8 cellular contexts compared by ENCODE assay signal in genomic region chr15:78149068-78149804, GRCh38. TPM values are rescaled to one million over a fixed set of nuclear protein-coding genes. Genes with fewer than 3 reads are reported as not detected.
DNase-seq lines count a peak whose midpoint lies in the region; ATAC-seq, FAIRE-seq and TF ChIP-seq lines count a peak whose summit lies in the region.

TSS of gene IDH3A (plus strand) at chr15:78149362. CDS start at chr15:78149404, 42 bp downstream.

- no peaks in the 10 kb centered on the region for H3K27me3 Mint-ChIP-seq in activated T-helper 2 cell treated with anti-CD3 and anti-CD28 coated beads, Interferon-gamma antibody, Interleukin-2, Interleukin-4, amounts not matched to agents 10 μg/mL and 5 μg/mL and 100 μg/mL, durations not matched to agents 14 hours and 24 hours and 36 hours (ENCODE audit: low read depth)
- no peaks in the 10 kb centered on the region for H3K27me3 Mint-ChIP-seq in natural killer cell (ENCODE audit: low read depth in 2 of 2)

- ATAC-seq in RWPE2 (ENCODE audit: low read depth), result peak; percentile 84
- ATAC-seq in natural killer cell, result peak; percentile 98 to 100 (median 98)

- TF ChIP-seq CTCF in Loucy (conservative IDR thresholded peaks at IDR 0.05; ENCODE audit: low read length), result no peak
- no peak for TF ChIP-seq CTCF in RWPE2 (IDR thresholded peaks at IDR 0.05; ENCODE audit: poor library complexity, severe bottlenecking)
- no peak for TF ChIP-seq CTCF in fibroblast of mammary gland (conservative IDR thresholded peaks at IDR 0.05; ENCODE audit: control insufficient read depth, insufficient read depth, low read depth, low read length)
- no peak for TF ChIP-seq CTCF in natural killer cell (IDR thresholded peaks at IDR 0.05)

- H2AFZ ChIP-seq in Loucy (ENCODE audit: low read length), result peak within 1 kb of the TSS; percentile 66

- H3K4me3 Mint-ChIP-seq in activated T-helper 2 cell treated with anti-CD3 and anti-CD28 coated beads, Interferon-gamma antibody, Interleukin-2, Interleukin-4, amounts not matched to agents 10 μg/mL and 5 μg/mL and 100 μg/mL, durations not matched to agents 14 hours and 24 hours and 36 hours (ENCODE audit: low read depth), result peak within 1 kb of the TSS; percentile 93
- H3K4me3 Mint-ChIP-seq in natural killer cell, result peak within 1 kb of the TSS; percentile 94

- H3K79me2 ChIP-seq in Loucy (ENCODE audit: insufficient read depth, low read length), result peaks cover 49% of the 10 kb centered on the region

- peaks cover 20% of the 10 kb centered on the region for H3K36me3 Mint-ChIP-seq in activated T-helper 2 cell treated with anti-CD3 and anti-CD28 coated beads, Interferon-gamma antibody, Interleukin-2, Interleukin-4, amounts not matched to agents 10 μg/mL and 5 μg/mL and 100 μg/mL, durations not matched to agents 14 hours and 24 hours and 36 hours (ENCODE audit: low read depth)
- H3K36me3 Mint-ChIP-seq in natural killer cell, result no peaks in the 10 kb centered on the region

- H3K9ac ChIP-seq in Loucy (ENCODE audit: low read depth, low read length, poor library complexity, severe bottlenecking), result peak within 1 kb of the TSS; percentile 82

- H3K36me3 ChIP-seq in Loucy (ENCODE audit: insufficient read depth, low read length) (no peaks in the 10 kb centered on the region), RWPE2 (ENCODE audit: low read depth) (no peaks in the 10 kb centered on the region)

- intact Hi-C loops in activated T-helper 2 cell treated with anti-CD3 and anti-CD28 coated beads, Interferon-gamma antibody, Interleukin-2, Interleukin-4, amounts not matched to agents 10 μg/mL and 5 μg/mL and 100 μg/mL, durations not matched to agents 14 hours and 24 hours and 36 hours (cut with micrococcal nuclease), result loop anchor here (1.0 to 2.0 kb wide), 2 partner anchors 18 to 36 kb away; partner anchors contain the start of gene CIB2
- intact Hi-C loops in natural killer cell (cut with micrococcal nuclease), result loop anchor here (5.0 kb wide), 1 partner anchor 148 kb away; the partner anchor contains the start of gene SKIC8

- no peaks in the 10 kb centered on the region for H3K9me3 Mint-ChIP-seq in activated T-helper 2 cell treated with anti-CD3 and anti-CD28 coated beads, Interferon-gamma antibody, Interleukin-2, Interleukin-4, amounts not matched to agents 10 μg/mL and 5 μg/mL and 100 μg/mL, durations not matched to agents 14 hours and 24 hours and 36 hours
- no peaks in the 10 kb centered on the region for H3K9me3 Mint-ChIP-seq in natural killer cell

- H3K4me2 ChIP-seq in Loucy (ENCODE audit: low read depth, low read length, poor library complexity, severe bottlenecking), result peak within 1 kb of the TSS; percentile 86

- no peaks in the 10 kb centered on the region for H3K9me2 ChIP-seq in Loucy (replicated peaks; ENCODE audit: low read depth, low read length)

- H3F3A ChIP-seq in Loucy (ENCODE audit: low read depth), result no peaks in the 10 kb centered on the region

- FAIRE-seq in H54 (lab: Jason Lieb, UNC), result no peak

- H4K20me1 ChIP-seq in Loucy (ENCODE audit: insufficient read depth, low read length, poor library complexity, severe bottlenecking), result peaks cover 25% of the 10 kb centered on the region

- DNase-seq in ELF-1 (ENCODE audit: low read depth, low spot score) (peak; percentile 91), H54 (ENCODE audit: insufficient read length, low spot score) (peak; percentile 76), RWPE2 (ENCODE audit: low spot score) (peak; percentile 100), fibroblast of mammary gland (ENCODE audit: low read depth) (peak; percentile 91), natural killer cell (peak; percentile 99)
- DNase-seq in activated T-helper 2 cell treated with anti-CD3 and anti-CD28 coated beads, Interferon-gamma antibody, Interleukin-2, Interleukin-4, amounts not matched to agents 10 μg/mL and 5 μg/mL and 100 μg/mL, durations not matched to agents 14 hours and 24 hours and 36 hours (ENCODE audit: low spot score), result peak; percentile 98
- DNase-seq in stimulated activated naive CD4-positive, alpha-beta T cell (lab: John Stamatoyannopoulos, UW), result peak; percentile 98 to 100 (median 99)

- peaks cover 33% of the 10 kb centered on the region for H3K4me1 ChIP-seq in Loucy (ENCODE audit: insufficient read depth, low read length, poor library complexity, severe bottlenecking)
- H3K4me1 ChIP-seq in RWPE2 (ENCODE audit: insufficient read depth, poor library complexity, severe bottlenecking), result peaks cover 17% of the 10 kb centered on the region

- H3K27me3 ChIP-seq in Loucy (ENCODE audit: insufficient read depth, low read length, poor library complexity, severe bottlenecking) (no peaks in the 10 kb centered on the region), RWPE2 (ENCODE audit: insufficient read depth, poor library complexity, severe bottlenecking) (no peaks in the 10 kb centered on the region)

- H3K27ac Mint-ChIP-seq in activated T-helper 2 cell treated with anti-CD3 and anti-CD28 coated beads, Interferon-gamma antibody, Interleukin-2, Interleukin-4, amounts not matched to agents 10 μg/mL and 5 μg/mL and 100 μg/mL, durations not matched to agents 14 hours and 24 hours and 36 hours, result peak within 1 kb of the TSS; percentile 84
- H3K27ac Mint-ChIP-seq in natural killer cell, result peak within 1 kb of the TSS; percentile 91

- TF ChIP-seq POLR2A in H54 (IDR thresholded peaks at IDR 0.05; ENCODE audit: low read depth, low read length), result peak; percentile 94

- H3K27ac ChIP-seq in RWPE2 (ENCODE audit: poor library complexity, severe bottlenecking), result peak within 1 kb of the TSS; percentile 39

- H3K9me3 ChIP-seq in Loucy (ENCODE audit: insufficient read depth, low read depth, low read length) (no peaks in the 10 kb centered on the region), RWPE2 (ENCODE audit: severe bottlenecking) (no peaks in the 10 kb centered on the region)

- H3K4me3 ChIP-seq in Loucy (ENCODE audit: low read length, poor library complexity, severe bottlenecking) (peak within 1 kb of the TSS; percentile 77), RWPE2 (ENCODE audit: severe bottlenecking) (peak within 1 kb of the TSS; percentile 88), fibroblast of mammary gland (ENCODE audit: control insufficient read depth, low read depth, low read length) (peak within 1 kb of the TSS; percentile 80)

- peaks cover 39% of the 10 kb centered on the region for H3K4me1 Mint-ChIP-seq in activated T-helper 2 cell treated with anti-CD3 and anti-CD28 coated beads, Interferon-gamma antibody, Interleukin-2, Interleukin-4, amounts not matched to agents 10 μg/mL and 5 μg/mL and 100 μg/mL, durations not matched to agents 14 hours and 24 hours and 36 hours (ENCODE audit: low read depth)
- peaks cover 22 to 33% of the 10 kb centered on the region in 2 donors for H3K4me1 Mint-ChIP-seq in natural killer cell

RNA-seq across cellular contexts. Expression of gene IDH3A, which starts in this region (rescaled TPM):
- 132 and 152 TPM in 2 replicates for total RNA-seq in activated T-helper 2 cell treated with anti-CD3 and anti-CD28 coated beads, Interferon-gamma antibody, Interleukin-2, Interleukin-4, amounts not matched to agents 10 μg/mL and 5 μg/mL and 100 μg/mL, durations not matched to agents 14 hours and 24 hours and 36 hours
- total RNA-seq in natural killer cell, result 10 to 100 TPM; 43.5 to 55.1 (median 53.3) TPM

Comparison
In these comparisons a context has a peak if more than half of its experiments do, and no peak if none do; other contexts are left out.
1. Peak in every context shown above with its lines: DNase-seq, ATAC-seq, H3K4me3 ChIP-seq and H3K27ac ChIP-seq.